ENCODE assay signal across 13 cellular contexts in genomic region chr1:100683448-100684349, GRCh38. TPM values are rescaled to one million over a fixed set of nuclear protein-coding genes. Genes with fewer than 3 reads are reported as not detected.
"Had no signal": no experiment of that assay in that cellular context is flagged by ENCODE, and none has a peak within 500 bp of the region (broad histone marks: within the 10 kb centered on the region; RNA-seq: fewer than 3 reads in every experiment).

No MANE protein-coding gene starts in this region.

- H3K4me1 ChIP-seq: transverse colon had no signal

- H3K27ac ChIP-seq: transverse colon had no signal

- DNase-seq: activated CD4-positive, alpha-beta T cell treated with anti-CD3 and anti-CD28 coated beads, Interleukin-2, amount 10 ng/mL, durations not matched to agents 7 days and 5 days; activated effector memory CD4-positive, alpha-beta T cell treated with Interleukin-2 at 50 U/mL for 16 hours; central memory CD4-positive, alpha-beta T cell; mammary epithelial cell; mucosa of descending colon; natural killer cell; nucleus accumbens; right cardiac atrium; substantia nigra; transverse colon had no signal

- H3K9me3 Mint-ChIP-seq: stimulated activated effector memory CD8-positive, alpha-beta T cell treated with anti-CD3 and anti-CD28 coated beads, Interleukin-12 subunit alpha, Interleukin-12 subunit beta, amount 100 ng/mL, for 72 hours had no signal

- H3K36me3 Mint-ChIP-seq: activated naive CD4-positive, alpha-beta T cell treated with anti-CD3 and anti-CD28 coated beads, Interleukin-2, amount 50 U/mL, for 24 hours; natural killer cell; stimulated activated effector memory CD8-positive, alpha-beta T cell treated with anti-CD3 and anti-CD28 coated beads, Interleukin-12 subunit alpha, Interleukin-12 subunit beta, amount 100 ng/mL, for 72 hours had no signal

- H3K4me3 ChIP-seq: mucosa of descending colon, smooth muscle cell, transverse colon had no signal

- ATAC-seq: mucosa of descending colon; natural killer cell; right cardiac atrium; stimulated activated effector memory CD8-positive, alpha-beta T cell treated with anti-CD3 and anti-CD28 coated beads, Interleukin-12 subunit alpha, Interleukin-12 subunit beta, amount 100 ng/mL, for 72 hours had no signal

- H3K36me3 ChIP-seq: transverse colon had no signal

- H3K4me1 Mint-ChIP-seq: activated CD4-positive, alpha-beta T cell treated with anti-CD3 and anti-CD28 coated beads, Interleukin-2, amount 10 ng/mL, durations not matched to agents 7 days and 5 days; activated naive CD4-positive, alpha-beta T cell treated with anti-CD3 and anti-CD28 coated beads, Interleukin-2, amount 50 U/mL, for 24 hours; natural killer cell; stimulated activated effector memory CD8-positive, alpha-beta T cell treated with anti-CD3 and anti-CD28 coated beads, Interleukin-12 subunit alpha, Interleukin-12 subunit beta, amount 100 ng/mL, for 72 hours had no signal

- H3K4me3 Mint-ChIP-seq: activated CD4-positive, alpha-beta T cell treated with anti-CD3 and anti-CD28 coated beads, Interleukin-2, amount 10 ng/mL, durations not matched to agents 7 days and 5 days; activated naive CD4-positive, alpha-beta T cell treated with anti-CD3 and anti-CD28 coated beads, Interleukin-2, amount 50 U/mL, for 24 hours; natural killer cell; stimulated activated effector memory CD8-positive, alpha-beta T cell treated with anti-CD3 and anti-CD28 coated beads, Interleukin-12 subunit alpha, Interleukin-12 subunit beta, amount 100 ng/mL, for 72 hours had no signal

- H3K27me3 ChIP-seq: transverse colon had no signal

- H3K27me3 Mint-ChIP-seq: activated CD4-positive, alpha-beta T cell treated with anti-CD3 and anti-CD28 coated beads, Interleukin-2, amount 10 ng/mL, durations not matched to agents 7 days and 5 days; activated naive CD4-positive, alpha-beta T cell treated with anti-CD3 and anti-CD28 coated beads, Interleukin-2, amount 50 U/mL, for 24 hours had no signal

- H3K9me3 ChIP-seq: mucosa of descending colon, transverse colon had no signal

- H3K27ac Mint-ChIP-seq: activated CD4-positive, alpha-beta T cell treated with anti-CD3 and anti-CD28 coated beads, Interleukin-2, amount 10 ng/mL, durations not matched to agents 7 days and 5 days; activated naive CD4-positive, alpha-beta T cell treated with anti-CD3 and anti-CD28 coated beads, Interleukin-2, amount 50 U/mL, for 24 hours; natural killer cell; stimulated activated effector memory CD8-positive, alpha-beta T cell treated with anti-CD3 and anti-CD28 coated beads, Interleukin-12 subunit alpha, Interleukin-12 subunit beta, amount 100 ng/mL, for 72 hours had no signal

RNA-seq across cellular contexts. Expression of gene VCAM1, which starts 35.8 kb away (rescaled TPM):
- total RNA-seq: activated CD4-positive, alpha-beta T cell treated with anti-CD3 and anti-CD28 coated beads, Interleukin-2, amount 10 ng/mL, durations not matched to agents 7 days and 5 days had no signal
- polyA plus RNA-seq: mammary epithelial cell had no signal
